ENCODE assay signal across 1 cellular context in the genomic region with DNA sequence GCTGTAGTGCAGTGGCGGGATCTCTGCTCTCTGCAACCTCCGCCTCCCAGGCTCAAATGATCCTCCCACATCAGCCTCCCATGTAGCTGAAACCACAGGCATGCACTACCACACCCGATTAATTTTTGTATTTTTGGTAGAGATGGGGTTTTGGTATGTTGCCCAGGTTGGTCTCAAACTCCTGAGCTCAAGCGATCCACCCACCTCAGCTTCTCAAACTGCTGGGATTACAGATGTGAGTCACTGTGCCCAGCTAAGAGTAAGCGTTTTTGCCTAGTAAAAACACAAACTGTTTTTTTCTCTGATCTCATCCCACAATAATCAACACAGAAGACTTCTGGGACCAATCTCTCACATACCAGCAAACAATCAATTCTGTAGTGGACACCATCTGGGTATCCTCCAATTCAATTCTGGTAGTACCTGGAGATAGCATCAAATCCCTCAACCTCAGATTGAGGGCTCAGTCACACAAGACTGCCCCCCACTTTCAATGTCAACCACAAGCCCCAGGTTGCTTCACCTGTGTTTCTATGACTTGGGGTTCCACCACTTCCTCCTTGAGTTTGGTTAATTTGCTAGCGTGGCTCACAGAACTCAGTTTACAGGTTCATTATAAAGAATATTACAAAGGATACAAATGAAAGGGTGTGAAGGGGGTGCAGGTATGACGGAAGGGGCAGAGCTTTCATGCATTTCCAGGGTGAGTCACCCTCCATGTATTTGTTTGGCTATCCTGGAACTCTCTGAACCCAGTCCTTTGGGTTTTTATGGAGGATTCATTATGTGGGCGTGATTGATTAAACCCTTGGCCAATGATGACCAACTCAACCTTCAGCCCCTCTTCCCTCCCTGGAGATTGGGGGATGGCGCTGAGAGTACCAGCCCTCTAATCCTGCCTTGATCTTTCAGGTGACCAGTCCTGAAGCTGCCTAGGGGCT.
TF ChIP-seq lines count a peak whose summit lies in the region.

No MANE protein-coding gene starts in this region.

TF ChIP-seq in HCT116, 20 proteins besides CTCF, POLR2A, EP300 and RAD21:
- TF ChIP-seq SRF (IDR thresholded peaks at IDR 0.05; ENCODE audit: low read depth) (no peak), SIN3A (IDR thresholded peaks at IDR 0.05; ENCODE audit: low read depth) (no peak), MAX (IDR thresholded peaks at IDR 0.05) (no peak), TCF7L2 (IDR thresholded peaks at IDR 0.05; ENCODE audit: borderline replicate concordance, extremely low read depth, insufficient read depth, insufficient read length) (no peak), EZH2phosphoT487 (IDR thresholded peaks at IDR 0.05; ENCODE audit: borderline replicate concordance) (no peak), YY1 (IDR thresholded peaks at IDR 0.05; ENCODE audit: extremely low read depth, insufficient replicate concordance, low read depth, low read length) (no peak), FOSL1 (IDR thresholded peaks at IDR 0.05; ENCODE audit: low read depth) (no peak), JUND (IDR thresholded peaks at IDR 0.05) (no peak)
